Comparison of ENCODE assay signal across 24 cellular contexts in the genomic region with DNA sequence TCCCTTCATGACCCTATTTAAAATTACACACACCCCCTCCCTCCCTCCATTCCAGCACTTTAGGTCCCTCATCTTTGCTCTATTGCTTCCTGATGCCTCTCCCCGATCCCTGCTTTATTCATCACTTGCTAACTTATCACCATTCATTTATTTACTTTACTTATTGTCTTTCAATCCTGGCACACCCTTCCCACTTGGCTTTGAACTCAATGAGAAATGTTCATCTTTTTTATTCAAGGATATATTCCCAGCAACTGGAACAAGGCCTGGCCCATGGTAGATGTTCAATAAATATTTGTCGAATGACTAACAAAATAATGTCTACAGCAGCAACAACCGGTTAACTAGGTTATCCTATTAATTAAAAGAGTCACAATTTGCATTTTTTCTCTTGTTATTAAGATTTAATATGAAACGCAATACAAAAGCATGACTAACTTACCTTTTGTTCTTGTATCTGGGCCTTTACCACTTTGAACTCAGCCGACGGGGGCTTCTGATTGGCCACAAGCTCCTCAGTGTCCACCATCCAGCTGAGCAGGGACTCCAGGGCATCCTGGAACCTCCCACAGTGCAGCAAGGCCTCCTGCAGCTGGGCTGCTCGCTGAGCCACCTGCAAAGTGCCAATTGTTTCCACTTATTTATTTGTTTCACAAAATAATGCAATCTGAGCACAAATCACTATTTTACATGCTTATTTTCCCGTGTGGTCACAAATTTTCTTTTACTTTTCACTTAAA.
A peak's percentile ranks its signal among the peaks of the same experiment; 100 is the strongest.
DNase-seq lines count a peak whose midpoint lies in the region; ATAC-seq, FAIRE-seq and TF ChIP-seq lines count a peak whose summit lies in the region.
"Had no signal": no experiment of that assay in that cellular context is flagged by ENCODE, and none has a peak within 500 bp of the region (broad histone marks: within the 10 kb centered on the region; RNA-seq: fewer than 3 reads in every experiment).

No MANE protein-coding gene starts in this region.

- no peaks in the 10 kb centered on the region for H3K27me3 ChIP-seq in endodermal cell (ENCODE audit: control insufficient read depth, insufficient read depth, low read length, poor library complexity, severe bottlenecking)
- H3K27me3 ChIP-seq in rectal smooth muscle tissue (ENCODE audit: control insufficient read depth, insufficient read depth, low read length) = no peaks in the 10 kb centered on the region
- H3K27me3 ChIP-seq: spleen had no signal

- no peak overlapping the region for H3K27ac Mint-ChIP-seq in endodermal cell
- H3K27ac Mint-ChIP-seq: activated CD8-positive, alpha-beta T cell treated with anti-CD3 and anti-CD28 coated beads, Interleukin-2, amount 10 ng/mL, durations not matched to agents 7 days and 5 days; activated naive CD8-positive, alpha-beta T cell treated with anti-CD3 and anti-CD28 coated beads, Interleukin-2, amount 50 U/mL, for 24 hours; CD4-positive, alpha-beta T cell had no signal

- no peak overlapping the region for H3K27ac ChIP-seq in endodermal cell (ENCODE audit: low read depth, low read length)
- peak overlapping the region; percentile 24 for H3K27ac ChIP-seq in rectal smooth muscle tissue (ENCODE audit: low read depth, low read length)
- H3K27ac ChIP-seq: SK-N-MC, spleen had no signal

- ATAC-seq in HG03135 (IDR thresholded peaks at IDR 0.05; ENCODE audit: unreplicated experiment) = no peak
- no peak for ATAC-seq in GM18498 (IDR thresholded peaks at IDR 0.05; ENCODE audit: unreplicated experiment)
- ATAC-seq: activated CD8-positive, alpha-beta T cell treated with anti-CD3 and anti-CD28 coated beads, Interleukin-2, amount 10 ng/mL, durations not matched to agents 7 days and 5 days; activated naive CD8-positive, alpha-beta T cell treated with anti-CD3 and anti-CD28 coated beads, Interleukin-2, amount 50 U/mL, for 24 hours; GM12878; right cardiac atrium had no signal

- no peak overlapping the region for H3K4me3 Mint-ChIP-seq in endodermal cell
- H3K4me3 Mint-ChIP-seq: activated CD8-positive, alpha-beta T cell treated with anti-CD3 and anti-CD28 coated beads, Interleukin-2, amount 10 ng/mL, durations not matched to agents 7 days and 5 days; activated naive CD8-positive, alpha-beta T cell treated with anti-CD3 and anti-CD28 coated beads, Interleukin-2, amount 50 U/mL, for 24 hours; CD4-positive, alpha-beta T cell had no signal

- no peak for TF ChIP-seq POLR2A in GM12891 (IDR thresholded peaks at IDR 0.05; ENCODE audit: low read depth, low read length)

- DNase-seq in GM12891 (ENCODE audit: insufficient read length, low spot score) = no peak
- DNase-seq in NCI-H69 (lab: John Stamatoyannopoulos, UW) = peak; percentile 15
- DNase-seq in endodermal cell = peak; percentile 63
- DNase-seq in RKO (ENCODE audit: low spot score) = no peak
- DNase-seq in superior temporal gyrus (ENCODE audit: extremely low spot score) = no peak
- DNase-seq: activated CD8-positive, alpha-beta T cell treated with anti-CD3 and anti-CD28 coated beads, Interleukin-2, amount 10 ng/mL, durations not matched to agents 7 days and 5 days; activated effector memory CD4-positive, alpha-beta T cell treated with Interleukin-2 at 50 U/mL for 16 hours; activated naive CD8-positive, alpha-beta T cell treated with anti-CD3 and anti-CD28 coated beads, Interleukin-2, amount 50 U/mL, for 24 hours; activated T-cell treated with anti-CD3 and anti-CD28 coated beads for 4 hours; CD4-positive, alpha-beta T cell; cerebellar nuclear complex; NCI-H1105; NCI-H2029 treated with DMSO at 0.1 percent for 48 hours; NCI-H526 treated with DMSO at 0.1 percent for 48 hours; right cardiac atrium; spleen had no signal

- H3K4me1 ChIP-seq in endodermal cell (ENCODE audit: control insufficient read depth, insufficient read depth, low read length) (no peaks in the 10 kb centered on the region), rectal smooth muscle tissue (ENCODE audit: control insufficient read depth, insufficient read depth, low read length) (peaks cover 40% of the 10 kb centered on the region)

- WGBS in endodermal cell (ENCODE audit: insufficient coverage in 1 of 2, insufficient read length in 1 of 2), 2 experiments = 78 to 100% methylated on average over 1 to 8 of the region's 8 CpGs

- H3K36me3 ChIP-seq in endodermal cell (ENCODE audit: control insufficient read depth, insufficient read depth, low read length) (peaks cover 41% of the 10 kb centered on the region), rectal smooth muscle tissue (ENCODE audit: control insufficient read depth, insufficient read depth, low read length) (peaks cover 18% of the 10 kb centered on the region)

- H3K9ac ChIP-seq in endodermal cell (ENCODE audit: extremely low read depth, low read length, poor library complexity, severe bottlenecking) (no peak overlapping the region), rectal smooth muscle tissue (ENCODE audit: low read length) (no peak overlapping the region)

- peaks cover 12% of the 10 kb centered on the region for H3K36me3 Mint-ChIP-seq in endodermal cell (ENCODE audit: low read depth)

- no peaks in the 10 kb centered on the region for H3K27me3 Mint-ChIP-seq in endodermal cell (ENCODE audit: insufficient read depth)
- H3K27me3 Mint-ChIP-seq: activated naive CD8-positive, alpha-beta T cell treated with anti-CD3 and anti-CD28 coated beads, Interleukin-2, amount 50 U/mL, for 24 hours; CD4-positive, alpha-beta T cell had no signal

- no peaks in the 10 kb centered on the region for H3K9me3 Mint-ChIP-seq in endodermal cell
- H3K9me3 Mint-ChIP-seq: activated naive CD8-positive, alpha-beta T cell treated with anti-CD3 and anti-CD28 coated beads, Interleukin-2, amount 50 U/mL, for 24 hours; CD4-positive, alpha-beta T cell had no signal

- no peaks in the 10 kb centered on the region for H3K9me3 ChIP-seq in endodermal cell (ENCODE audit: control insufficient read depth, low read length)
- H3K9me3 ChIP-seq: spleen had no signal

- peak; percentile 16 for FAIRE-seq in GM12891 (lab: Jason Lieb, UNC)
- FAIRE-seq: A204.1, D721Med, GM12878, TTC549 had no signal

- H3K4me3 ChIP-seq in endodermal cell (ENCODE audit: low read length) = no peak overlapping the region
- no peak overlapping the region for H3K4me3 ChIP-seq in rectal smooth muscle tissue (ENCODE audit: low read length)
- H3K4me3 ChIP-seq: GM12878, SK-N-MC, spleen had no signal

- TF ChIP-seq CTCF in endodermal cell (conservative IDR thresholded peaks at IDR 0.05) = no peak

- H3K4me1 Mint-ChIP-seq in endodermal cell = peaks cover 9% of the 10 kb centered on the region
- H3K4me1 Mint-ChIP-seq: activated naive CD8-positive, alpha-beta T cell treated with anti-CD3 and anti-CD28 coated beads, Interleukin-2, amount 50 U/mL, for 24 hours had no signal

TF ChIP-seq in GM12891, 5 proteins besides CTCF, POLR2A, EP300 and RAD21:
- TF ChIP-seq POLR2AphosphoS5 (IDR thresholded peaks at IDR 0.05; ENCODE audit: low read depth, low read length) (no peak), TAF1 (IDR thresholded peaks at IDR 0.05; ENCODE audit: low read depth, low read length) (no peak), PAX5 (IDR thresholded peaks at IDR 0.05; ENCODE audit: insufficient read depth, low read length, severe bottlenecking) (no peak), SPI1 (IDR thresholded peaks at IDR 0.05; ENCODE audit: low read depth, low read length) (no peak), POU2F2 (IDR thresholded peaks at IDR 0.05; ENCODE audit: low read depth, low read length) (no peak)
TF ChIP-seq in GM12891: peak in this region for 0.

Comparison
In these comparisons a context has a peak if more than half of its experiments do, and no peak if none do; other contexts are left out.
1. DNase-seq: peak in NCI-H69 (single experiment) and endodermal cell (single experiment); none in GM12891 (single experiment), RKO (single experiment) and superior temporal gyrus (single experiment).